8 cellular contexts compared by ENCODE assay signal in the genomic region with DNA sequence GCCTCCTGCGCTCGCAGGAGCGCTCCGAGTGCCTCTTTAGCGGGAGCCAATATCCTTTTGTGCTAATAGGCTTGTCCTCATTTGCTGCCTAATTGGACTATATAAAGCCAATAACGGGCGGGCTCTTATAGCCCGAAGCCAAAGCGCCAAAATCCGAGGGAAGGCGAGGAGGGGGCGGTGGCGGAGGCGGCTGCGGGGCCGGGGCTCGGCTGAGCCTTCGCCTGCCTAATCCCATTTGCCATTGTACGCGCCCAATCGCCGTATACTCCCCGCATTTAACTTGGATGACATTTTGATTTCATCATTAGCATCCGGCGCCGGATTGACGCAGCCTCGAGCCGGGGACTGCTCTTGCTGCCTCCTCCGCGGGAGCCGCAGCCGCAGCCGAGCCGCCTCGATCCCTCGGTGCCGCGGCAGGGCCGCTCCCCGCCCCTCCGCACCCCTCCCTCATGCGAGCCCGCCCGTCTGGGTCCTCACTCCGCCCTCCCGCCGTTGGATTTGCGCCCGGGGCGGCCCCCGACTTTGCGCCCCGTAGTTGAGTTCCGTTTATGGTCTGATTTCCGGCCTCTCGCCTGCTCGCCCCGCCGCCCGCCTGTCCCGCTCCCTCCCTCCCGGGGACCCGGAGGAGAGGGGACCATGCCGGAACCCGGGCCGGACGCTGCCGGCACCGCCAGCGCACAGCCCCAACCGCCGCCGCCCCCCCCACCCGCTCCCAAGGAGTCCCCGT. TPM values are rescaled to one million over a fixed set of nuclear protein-coding genes. Genes with fewer than 3 reads are reported as not detected.
A peak's percentile ranks its signal among the peaks of the same experiment; 100 is the strongest.
DNase-seq lines count a peak whose midpoint lies in the region; ATAC-seq and TF ChIP-seq lines count a peak whose summit lies in the region.
"Had no signal": no experiment of that assay in that cellular context is flagged by ENCODE, and none has a peak within 500 bp of the region (broad histone marks: within the 10 kb centered on the region; RNA-seq: fewer than 3 reads in every experiment).

TSS of gene HMX3 (plus strand) at position 556 of the 727 bp plus-strand sequence. CDS start at position 637, 81 bp downstream.

- TF ChIP-seq CTCF in GM12865 (IDR thresholded peaks at IDR 0.05; ENCODE audit: insufficient read depth, low read depth, low read length, missing control alignments) (no peak), upper lobe of right lung (IDR thresholded peaks at IDR 0.05) (no peak)

- H3K36me3 ChIP-seq in upper lobe of right lung, result no peaks in the 10 kb centered on the region

- intact Hi-C loops in upper lobe of right lung (cut with DNase I), result no loop called here

- DNase-seq in GM12865 (ENCODE audit: low read depth), result peak; percentile 81
- peak; percentile 77 for DNase-seq in NCI-H1048 (lab: John Stamatoyannopoulos, UW)
- DNase-seq in activated CD8-positive, alpha-beta memory T cell treated with anti-CD3 and anti-CD28 coated beads, Interleukin-2, amount 50 U/mL, for 4 hours, result peak; percentile 43
- peak in 1 of 3 donors; percentile 29 for DNase-seq in immature natural killer cell
- DNase-seq in upper lobe of right lung, result no peak

- peaks cover 53% of the 10 kb centered on the region for H3K4me1 ChIP-seq in upper lobe of right lung

- H3K4me1 Mint-ChIP-seq in immature natural killer cell, result peaks cover 30 to 34% of the 10 kb centered on the region in 2 donors

- peak within 1 kb of the TSS; percentile 40 to 69 (median 60) for H3K4me3 Mint-ChIP-seq in immature natural killer cell

- H3K27ac Mint-ChIP-seq in immature natural killer cell, result no peak within 1 kb of the TSS

- peaks cover 33 to 71% (median 53%) of the 10 kb centered on the region in 3 donors for H3K27me3 Mint-ChIP-seq in immature natural killer cell (ENCODE audit: low read depth in 3 of 3)

- H3K4me3 ChIP-seq in GM12865 (ENCODE audit: low read depth, low read length), result peak within 1 kb of the TSS; percentile 73
- peak within 1 kb of the TSS; percentile 39 for H3K4me3 ChIP-seq in upper lobe of right lung

- peaks cover 0 to 5% (median 0%) of the 10 kb centered on the region in 6 donors for H3K9me3 Mint-ChIP-seq in immature natural killer cell

- peaks cover 100% of the 10 kb centered on the region for H3K27me3 ChIP-seq in upper lobe of right lung

- H3K27ac ChIP-seq in upper lobe of right lung, result no peak within 1 kb of the TSS

- H3K9me3 ChIP-seq in upper lobe of right lung, result no peaks in the 10 kb centered on the region

- peaks cover 0 to 3% (median 0%) of the 10 kb centered on the region in 3 donors for H3K36me3 Mint-ChIP-seq in immature natural killer cell

- ATAC-seq in upper lobe of right lung (no peak), HG02798 (IDR thresholded peaks at IDR 0.05; ENCODE audit: poor library complexity, unreplicated experiment) (no peak), GM21423 (IDR thresholded peaks at IDR 0.05; ENCODE audit: unreplicated experiment) (no peak)

RNA-seq across cellular contexts. Expression of gene HMX3, which starts in this region (rescaled TPM):
- not detected for polyA plus RNA-seq in immature natural killer cell
- total RNA-seq in upper lobe of right lung, result not detected
- total RNA-seq: renal cortical epithelial cell had no signal
